Comparison of ENCODE assay signal across 8 cellular contexts in genomic region chr2:165469417-165469816, GRCh38. TPM values are rescaled to one million over a fixed set of nuclear protein-coding genes. Genes with fewer than 3 reads are reported as not detected.
DNase-seq lines count a peak whose midpoint lies in the region; ATAC-seq and TF ChIP-seq lines count a peak whose summit lies in the region.

TSS of gene CSRNP3 (plus strand) at chr2:165469698. CDS start at chr2:165595066, 125,368 bp downstream.

- H4K20me1 ChIP-seq in PC-3 (ENCODE audit: low read length): no peaks in the 10 kb centered on the region

- CTCF ChIA-PET in HEK293 (lab: Yijun Ruan, JAX): interaction anchor here (0.7 kb wide), 2 partner anchors 66 to 264 kb away, joined by 3 read pairs; no protein-coding TSS in a partner anchor
- CTCF ChIA-PET in PC-3 (lab: Charles Lee): interaction anchor here (0.6 to 1.5 kb wide), 7 partner anchors 28 to 405 kb away, joined by 3 to 7 read pairs (median 3); no protein-coding TSS in a partner anchor

- H3K27me3 ChIP-seq in PC-3 (ENCODE audit: low read length): no peaks in the 10 kb centered on the region
- no peaks in the 10 kb centered on the region for H3K27me3 ChIP-seq in uterus

- H3K4me1 ChIP-seq in HEK293 (ENCODE audit: control insufficient read depth, insufficient read depth, low read length) (peaks cover 5% of the 10 kb centered on the region), PC-3 (ENCODE audit: insufficient read depth, low read length) (peaks cover 24% of the 10 kb centered on the region; the same call in 1 of the 2 replicates), mesodermal cell (ENCODE audit: control insufficient read depth, insufficient read depth, low read length, poor library complexity, severe bottlenecking) (peaks cover 8% of the 10 kb centered on the region), uterus (no peaks in the 10 kb centered on the region)

- peak; percentile 97 for DNase-seq in PC-3
- peak; percentile 66 for DNase-seq in epithelial cell of proximal tubule (ENCODE audit: low read depth)
- DNase-seq in uterus: peak; percentile 64 to 74

- peak within 1 kb of the TSS; percentile 82 for H3K4me2 ChIP-seq in PC-3 (ENCODE audit: low read length)

- H3K9ac ChIP-seq in PC-3 (ENCODE audit: low read length): peak within 1 kb of the TSS; percentile 54

- H3K4me3 ChIP-seq in HEK293 (ENCODE audit: low read depth, low read length) (peak within 1 kb of the TSS; percentile 54), PC-3 (ENCODE audit: low read length) (peak within 1 kb of the TSS; percentile 73), epithelial cell of proximal tubule (ENCODE audit: low read depth, low read length) (peak within 1 kb of the TSS; percentile 78), mesodermal cell (ENCODE audit: extremely low read depth, insufficient read depth, low read length, poor library complexity, severe bottlenecking) (peak within 1 kb of the TSS; percentile 48), uterus (peak within 1 kb of the TSS; percentile 39 to 46)

- peak within 1 kb of the TSS; percentile 82 for H2AFZ ChIP-seq in PC-3 (ENCODE audit: low read length)

- WGBS in mesodermal cell (ENCODE audit: insufficient coverage in 2 of 2), 2 experiments: 0% methylated on average over 2 of the region's 8 CpGs; no CpG with 5 or more reads in 1 of the 2 experiments

- ATAC-seq in PC-3: peak; percentile 100
- ATAC-seq in GM18498 (IDR thresholded peaks at IDR 0.05; ENCODE audit: unreplicated experiment): no peak
- ATAC-seq in HG03045 (IDR thresholded peaks at IDR 0.05; ENCODE audit: unreplicated experiment): no peak
- no peak for ATAC-seq in GM19452 (IDR thresholded peaks at IDR 0.05; ENCODE audit: unreplicated experiment)

- BruUV-seq in PC-3 (replicated peaks; lab: Mats Ljungman, UMichigan): no TSS peak

- POLR2A ChIA-PET in HEK293 (lab: Yijun Ruan, JAX): interaction anchor here (1.1 kb wide), 1 partner anchor 103 kb away, joined by 4 read pairs; no protein-coding TSS in a partner anchor
- POLR2A ChIA-PET in PC-3 (lab: Charles Lee; ENCODE audit: unreplicated experiment): interaction anchor here (1.1 kb wide), 1 partner anchor 61 kb away, joined by 10 read pairs; no protein-coding TSS in a partner anchor

- H3K9me3 ChIP-seq in HEK293 (ENCODE audit: control insufficient read depth, insufficient read depth, low read depth, low read length) (no peaks in the 10 kb centered on the region), PC-3 (ENCODE audit: low read length) (no peaks in the 10 kb centered on the region), mesodermal cell (ENCODE audit: control insufficient read depth, low read length) (no peaks in the 10 kb centered on the region), uterus (no peaks in the 10 kb centered on the region)

- intact Hi-C loops in PC-3 (cut with micrococcal nuclease): loop anchor here (1.0 to 2.0 kb wide), 3 partner anchors 41 to 67 kb away; no protein-coding TSS in a partner anchor
- intact Hi-C loops in uterus (cut with DNase I; ENCODE audit: low total_unique reads): no loop called here

- no peak for TF ChIP-seq POLR2A in uterus (IDR thresholded peaks at IDR 0.05)

- H3K79me2 ChIP-seq in PC-3 (ENCODE audit: low read length): peaks cover 6% of the 10 kb centered on the region; the same call in 1 of the 2 replicates

- H3K9me2 ChIP-seq in PC-3 (replicated peaks; ENCODE audit: low read length): no peaks in the 10 kb centered on the region

- TF ChIP-seq CTCF in HEK293 (tag by site-specific recombination; IDR thresholded peaks at IDR 0.05) (no peak), PC-3 (conservative IDR thresholded peaks at IDR 0.05; ENCODE audit: low read depth, low read length) (no peak), epithelial cell of proximal tubule (conservative IDR thresholded peaks at IDR 0.05; ENCODE audit: low read depth, low read length) (peak; percentile 4), uterus (IDR thresholded peaks at IDR 0.05) (peak in 1 of 4 experiments; percentile 6)

- peak within 1 kb of the TSS; percentile 17; the same call in 1 of the 2 replicates for H3K27ac ChIP-seq in HEK293 (ENCODE audit: extremely low read depth, low read depth, low read length)
- no peak within 1 kb of the TSS for H3K27ac ChIP-seq in PC-3 (ENCODE audit: low read length)
- no peak within 1 kb of the TSS for H3K27ac ChIP-seq in mesodermal cell (ENCODE audit: low read depth, low read length, severe bottlenecking)
- peak within 1 kb of the TSS; percentile 52 to 71 for H3K27ac ChIP-seq in uterus

- H3F3A ChIP-seq in PC-3 (ENCODE audit: low read length, unreplicated experiment): no peaks in the 10 kb centered on the region

- H3K36me3 ChIP-seq in HEK293 (ENCODE audit: control insufficient read depth in 2 of 2, insufficient read depth in 1 of 2, low read length in 2 of 2) (no peaks in the 10 kb centered on the region), PC-3 (ENCODE audit: low read depth, low read length) (no peaks in the 10 kb centered on the region), mesodermal cell (ENCODE audit: control insufficient read depth, insufficient read depth, low read length) (no peaks in the 10 kb centered on the region), uterus (no peaks in the 10 kb centered on the region)

TF ChIP-seq in HEK293, 187 proteins besides CTCF, POLR2A, EP300 and RAD21:
- no peak for TF ChIP-seq PRDM4 (tag by site-specific recombination; IDR thresholded peaks at IDR 0.05)
- TF ChIP-seq ZNF341 (tag by site-specific recombination; IDR thresholded peaks at IDR 0.05; ENCODE audit: low read depth): peak; percentile 94
- TF ChIP-seq IKZF3 (tag by site-specific recombination; IDR thresholded peaks at IDR 0.05): peak; percentile 78
- TF ChIP-seq SP2 (tag by site-specific recombination; IDR thresholded peaks at IDR 0.05): peak; percentile 71
- TF ChIP-seq ZNF366 (tag by site-specific recombination; conservative IDR thresholded peaks at IDR 0.05): peak; percentile 91
- no peak for TF ChIP-seq ZNF157 (tag by site-specific recombination; IDR thresholded peaks at IDR 0.05)

RNA-seq across cellular contexts. Expression of gene CSRNP3, which starts in this region (rescaled TPM):
- total RNA-seq in PC-3 (2014; rRNA removed) (2.2 and 8.3 TPM in 2 replicates), epithelial cell of proximal tubule (1.0 and 1.6 TPM in 2 replicates), uterus (10 to 100 TPM in 1 of 4 donors, 1 to 10 TPM in 3; 1.0 to 44.1 (median 4.3) TPM)
- polyA plus RNA-seq in mesodermal cell (2013, experiment 1 of 2): 5.9 TPM
- polyA plus RNA-seq in mesodermal cell (2013, experiment 2 of 2): 4.6 TPM

Comparison
In these comparisons a context has a peak if more than half of its experiments do, and no peak if none do; other contexts are left out.
1. H3K27ac ChIP-seq: peak in HEK293 (single experiment) and uterus (2 of 2); none in PC-3 (single experiment) and mesodermal cell (single experiment).
2. Peak in every context shown above with its lines, with median percentiles within 50 percentile points of each other: H3K4me3 ChIP-seq and DNase-seq.